22 cellular contexts compared by ENCODE assay signal in the genomic region with DNA sequence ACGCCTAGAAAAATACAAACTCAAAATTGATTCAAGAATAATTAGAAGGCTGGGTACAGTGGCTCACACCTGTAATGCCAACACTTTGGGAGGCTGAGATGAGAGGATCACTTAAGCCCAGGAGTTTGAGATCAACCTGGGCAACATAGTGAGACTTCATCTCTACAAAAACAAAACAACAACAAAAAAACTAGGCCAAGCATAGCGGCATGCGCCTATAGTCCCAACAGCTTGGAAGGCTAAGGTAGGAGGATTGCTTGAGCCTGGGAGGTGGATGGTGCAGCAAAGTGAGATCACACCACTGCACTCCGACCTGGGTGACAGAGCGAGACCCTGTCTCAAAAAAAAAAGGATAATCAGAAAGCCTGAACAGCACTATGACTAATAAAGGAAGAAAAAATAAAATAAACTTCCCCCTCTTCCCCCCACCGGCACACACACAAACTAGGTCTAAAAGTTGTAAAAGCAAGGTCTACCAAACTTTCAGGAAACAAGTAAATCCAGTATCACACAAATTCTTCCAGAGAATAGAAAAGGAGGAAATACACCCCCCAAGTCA. TPM values are rescaled to one million over a fixed set of nuclear protein-coding genes. Genes with fewer than 3 reads are reported as not detected.
DNase-seq lines count a peak whose midpoint lies in the region; ATAC-seq and TF ChIP-seq lines count a peak whose summit lies in the region.
"Had no signal": no experiment of that assay in that cellular context is flagged by ENCODE, and none has a peak within 500 bp of the region (broad histone marks: within the 10 kb centered on the region; RNA-seq: fewer than 3 reads in every experiment).

No MANE protein-coding gene starts in this region.

- peak overlapping the region; percentile 13 for H3K27ac ChIP-seq in mammary epithelial cell (ENCODE audit: insufficient read depth, low read depth, low read length)
- H3K27ac ChIP-seq: left lung, RWPE1, tibial artery had no signal

- H3K4me1 Mint-ChIP-seq in natural killer cell treated with Interleukin-12 subunit alpha and Interleukin-12 subunit beta and Interleukin-15 and Interleukin-18, amount 100 ng/mL, for 72 hours (ENCODE audit: low read depth in 2 of 2): peaks cover 64 to 70% of the 10 kb centered on the region in 2 donors

- no peaks in the 10 kb centered on the region for H3K27me3 Mint-ChIP-seq in natural killer cell treated with Interleukin-12 subunit alpha and Interleukin-12 subunit beta and Interleukin-15 and Interleukin-18, amount 100 ng/mL, for 72 hours
- H3K27me3 Mint-ChIP-seq: activated CD4-positive, alpha-beta T cell treated with anti-CD3 and anti-CD28 coated beads, Interleukin-2, amount 10 ng/mL, durations not matched to agents 24 days and 14 days had no signal

- 98% methylated on average over 6 of the region's 6 CpGs for WGBS in mammary epithelial cell (ENCODE audit: low coverage, missing lambda C conversion rate)

- dilution Hi-C loops in mammary epithelial cell (cut with HindIII; ENCODE audit: low sequenced_read_pairs): no loop called here

- H3K36me3 Mint-ChIP-seq in natural killer cell treated with Interleukin-12 subunit alpha and Interleukin-12 subunit beta and Interleukin-15 and Interleukin-18, amount 100 ng/mL, for 72 hours: no peaks in the 10 kb centered on the region

- no peaks in the 10 kb centered on the region for H3K27me3 ChIP-seq in mammary epithelial cell (ENCODE audit: insufficient read depth, low read length)
- H3K27me3 ChIP-seq: left lung, tibial artery had no signal

- no peak overlapping the region for H2AFZ ChIP-seq in mammary epithelial cell (ENCODE audit: low read depth, low read length)

- H3K9me3 Mint-ChIP-seq in natural killer cell treated with Interleukin-12 subunit alpha and Interleukin-12 subunit beta and Interleukin-15 and Interleukin-18, amount 100 ng/mL, for 72 hours: peaks cover 2% of the 10 kb centered on the region
- H3K9me3 Mint-ChIP-seq: activated CD4-positive, alpha-beta T cell treated with anti-CD3 and anti-CD28 coated beads, Interleukin-2, amount 10 ng/mL, durations not matched to agents 24 days and 14 days had no signal

- BruUV-seq in mammary epithelial cell (replicated peaks; lab: Mats Ljungman, UMichigan): no TSS peak

- H3K4me3 Mint-ChIP-seq in natural killer cell treated with Interleukin-12 subunit alpha and Interleukin-12 subunit beta and Interleukin-15 and Interleukin-18, amount 100 ng/mL, for 72 hours: peak overlapping the region; percentile 39
- H3K4me3 Mint-ChIP-seq: activated CD4-positive, alpha-beta T cell treated with anti-CD3 and anti-CD28 coated beads, Interleukin-2, amount 10 ng/mL, durations not matched to agents 24 days and 14 days had no signal

- H3K4me3 ChIP-seq in GM12865 (ENCODE audit: low read depth, low read length) (peak overlapping the region; percentile 64), mammary epithelial cell (replicated peaks in 1 of 3; ENCODE audit: insufficient read depth in 1 of 3, low read depth in 2 of 3, low read length in 3 of 3) (no peak overlapping the region)
- H3K4me3 ChIP-seq: left lung, tibial artery had no signal

- no peaks in the 10 kb centered on the region for H3K9me3 ChIP-seq in mammary epithelial cell (replicated peaks; ENCODE audit: insufficient read depth, low read length)
- H3K9me3 ChIP-seq: left lung, tibial artery had no signal

- no peaks in the 10 kb centered on the region for H3K36me3 ChIP-seq in mammary epithelial cell (ENCODE audit: insufficient read depth, low read length)
- H3K36me3 ChIP-seq: left lung, tibial artery had no signal

- H3K27ac Mint-ChIP-seq in natural killer cell treated with Interleukin-12 subunit alpha and Interleukin-12 subunit beta and Interleukin-15 and Interleukin-18, amount 100 ng/mL, for 72 hours: peak overlapping the region; percentile 61 to 96
- H3K27ac Mint-ChIP-seq: activated CD4-positive, alpha-beta T cell treated with anti-CD3 and anti-CD28 coated beads, Interleukin-2, amount 10 ng/mL, durations not matched to agents 24 days and 14 days had no signal

- no peak for DNase-seq in GM12865 (ENCODE audit: low read depth)
- DNase-seq in mammary epithelial cell: no peak
- no peak for DNase-seq in natural killer cell treated with Interleukin-12 subunit alpha and Interleukin-12 subunit beta and Interleukin-15 and Interleukin-18, amount 100 ng/mL, for 72 hours (ENCODE audit: low spot score)
- DNase-seq in NCI-H2029 treated with DMSO at 0.1 percent for 48 hours (lab: John Stamatoyannopoulos, UW): no peak
- DNase-seq in putamen (ENCODE audit: low spot score): no peak
- DNase-seq: activated CD4-positive, alpha-beta T cell treated with anti-CD3 and anti-CD28 coated beads, Interleukin-2, amount 10 ng/mL, durations not matched to agents 24 days and 14 days; activated naive CD4-positive, alpha-beta T cell; COR-L47; effector memory CD4-positive, alpha-beta T cell; glutamatergic neuron; Karpas-422; left lung; NCI-H1092; NCI-H2081 treated with DMSO at 0.1 percent for 48 hours; NCI-H510A; occipital lobe; right cardiac atrium; stimulated activated CD4-positive, alpha-beta T cell treated with anti-CD3 and anti-CD28 coated beads, Interleukin-15, amount 100 ng/mL, for 24 hours; tibial artery had no signal

- TF ChIP-seq CTCF in GM12865 (IDR thresholded peaks at IDR 0.05; ENCODE audit: insufficient read depth, low read depth, low read length, missing control alignments) (no peak), mammary epithelial cell (conservative IDR thresholded peaks at IDR 0.05 in 1 of 2, IDR thresholded peaks at IDR 0.05 in 1 of 2; ENCODE audit: extremely low read depth in 1 of 2, insufficient read depth in 1 of 2, low read depth in 1 of 2, low read length in 2 of 2) (no peak)

- peaks cover 90% of the 10 kb centered on the region for H3K79me2 ChIP-seq in mammary epithelial cell (ENCODE audit: insufficient read depth, low read length)

- CTCF ChIA-PET in mammary epithelial cell (lab: Charles Lee; ENCODE audit: low non-redundant PET): no interaction called here

- in situ Hi-C loops in mammary epithelial cell (cut with MboI; ENCODE audit: low sequenced_read_pairs in 2 of 2): no loop called here

- H4K20me1 ChIP-seq in mammary epithelial cell (ENCODE audit: insufficient read depth, low read length): peaks cover 4% of the 10 kb centered on the region

- peaks cover 30% of the 10 kb centered on the region for H3K4me1 ChIP-seq in mammary epithelial cell (ENCODE audit: insufficient read depth, low read length)

- peak; percentile 41 for ATAC-seq in HG02610 (IDR thresholded peaks at IDR 0.05; ENCODE audit: unreplicated experiment)
- ATAC-seq in natural killer cell treated with Interleukin-12 subunit alpha and Interleukin-12 subunit beta and Interleukin-15 and Interleukin-18, amount 100 ng/mL, for 72 hours: peak; percentile 21 to 27
- no peak for ATAC-seq in GM18519 (IDR thresholded peaks at IDR 0.05; ENCODE audit: low FRiP score, unreplicated experiment)
- ATAC-seq: left lung, right cardiac atrium had no signal

- no peak overlapping the region for H3K4me2 ChIP-seq in mammary epithelial cell (ENCODE audit: insufficient read depth, low read depth, low read length)

- intact Hi-C loops in mammary epithelial cell (cut with micrococcal nuclease): no loop called here

- no peak overlapping the region for H3K9ac ChIP-seq in mammary epithelial cell (ENCODE audit: insufficient read depth, low read length)

RNA-seq across cellular contexts. Expression of a gene that starts 35.8 kb away (rescaled TPM):
- 100 to 1,000 TPM; 125 to 141 TPM for total RNA-seq in mammary epithelial cell
- 50.0 TPM for polyA plus RNA-seq in mammary epithelial cell
- polyA minus RNA-seq in mammary epithelial cell: 37.4 TPM
- total RNA-seq in natural killer cell treated with Interleukin-12 subunit alpha and Interleukin-12 subunit beta and Interleukin-15 and Interleukin-18, amount 100 ng/mL, for 72 hours: 100 to 1,000 TPM in 1 of 2 donors, 10 to 100 TPM in 1; 97.3 to 141 TPM
